Comparison of ENCODE assay signal across 8 cellular contexts in the genomic region with DNA sequence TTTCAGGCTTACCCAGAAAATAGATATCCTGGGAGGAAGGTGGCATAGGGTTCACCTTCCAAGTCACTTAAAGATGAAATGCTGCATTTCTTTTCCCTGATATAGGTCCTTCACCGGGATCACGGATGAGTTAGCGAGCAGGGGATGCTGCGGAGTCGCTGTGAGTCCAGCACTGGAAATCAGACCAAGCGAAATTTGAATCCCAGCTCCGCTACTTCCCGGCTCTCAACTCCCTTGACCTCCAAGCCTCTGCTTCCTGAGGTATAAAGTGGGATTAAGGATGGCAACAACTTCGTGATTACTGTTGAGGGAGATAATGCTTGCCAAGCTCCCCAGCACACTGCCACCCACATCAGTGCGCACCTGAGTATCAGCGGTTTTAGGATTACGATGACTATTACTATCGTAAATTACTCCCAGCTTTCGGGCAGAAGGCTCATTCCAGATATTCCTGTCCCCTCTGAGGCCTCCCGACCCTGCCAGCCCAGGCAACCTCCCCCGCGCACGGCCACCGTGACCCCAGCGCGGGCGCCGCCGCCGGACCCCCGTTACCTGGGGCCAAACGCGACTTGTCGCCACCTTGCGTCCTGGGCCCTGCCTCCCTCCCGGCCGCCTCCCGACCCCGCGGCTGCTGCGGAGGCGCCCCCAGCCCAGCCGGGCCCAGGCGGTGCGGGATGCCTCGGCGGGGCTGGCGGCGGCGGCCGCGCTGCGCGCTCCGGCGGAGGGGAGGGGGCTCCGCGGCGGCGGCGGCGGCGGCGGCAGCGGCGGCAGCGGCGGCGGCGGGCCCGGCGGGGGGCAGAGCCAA. TPM values are rescaled to one million over a fixed set of nuclear protein-coding genes. Genes with fewer than 3 reads are reported as not detected.
A peak's percentile ranks its signal among the peaks of the same experiment; 100 is the strongest.
DNase-seq lines count a peak whose midpoint lies in the region; ATAC-seq and TF ChIP-seq lines count a peak whose summit lies in the region.

No MANE protein-coding gene starts in this region.

- no peak for TF ChIP-seq POLR2A in gastrocnemius medialis (IDR thresholded peaks at IDR 0.05)

- in situ Hi-C loops in HAP-1 (cut with MboI; ENCODE audit: low sequenced_read_pairs) (no loop called here), gastrocnemius medialis (cut with MboI; ENCODE audit: low sequenced_read_pairs in 4 of 4) (no loop called here)

- H3K36me3 ChIP-seq in HAP-1 (replicated peaks), result no peaks in the 10 kb centered on the region
- H3K36me3 ChIP-seq in gastrocnemius medialis, result no peaks in the 10 kb centered on the region

- WGBS in right cardiac atrium, result 9% methylated on average over 63 of the region's 67 CpGs

- H3K4me3 ChIP-seq in HAP-1 (peak overlapping the region; percentile 24), right cardiac atrium (ENCODE audit: low read length) (peak overlapping the region; percentile 81), gastrocnemius medialis (peak overlapping the region in 3 of 4 donors; percentile 17 to 43 (median 29))

- 0 out of 2 replicates have a peak, but pooled peaks cover 2% of the 10 kb centered on the region for H3K4me1 ChIP-seq in HAP-1
- H3K4me1 ChIP-seq in right cardiac atrium (ENCODE audit: control insufficient read depth, insufficient read depth, low read length), result no peaks in the 10 kb centered on the region
- no peaks in the 10 kb centered on the region for H3K4me1 ChIP-seq in gastrocnemius medialis

- POLR2A ChIA-PET in activated CD4-positive, alpha-beta memory T cell treated with anti-CD3 and anti-CD28 coated beads, Interleukin-2, amount 10 ng/mL, durations not matched to agents 7 days and 5 days (lab: Charles Lee), result interaction anchor here (1.2 kb wide), 1 partner anchor 32 kb away, joined by 3 read pairs; the partner anchor contains the start of gene PROK2

- CTCF ChIA-PET in activated CD4-positive, alpha-beta memory T cell treated with anti-CD3 and anti-CD28 coated beads, Interleukin-2, amount 10 ng/mL, durations not matched to agents 7 days and 5 days (lab: Charles Lee), result no interaction called here

- H3K4me1 Mint-ChIP-seq in activated CD4-positive, alpha-beta memory T cell treated with anti-CD3 and anti-CD28 coated beads, Interleukin-2, amount 10 ng/mL, durations not matched to agents 7 days and 5 days, result peaks cover 9% of the 10 kb centered on the region

- TF ChIP-seq CTCF in gastrocnemius medialis (IDR thresholded peaks at IDR 0.05 in 4 of 5, conservative IDR thresholded peaks at IDR 0.05 in 1 of 5), result no peak

- no peaks in the 10 kb centered on the region for H3K9me3 Mint-ChIP-seq in activated CD4-positive, alpha-beta memory T cell treated with anti-CD3 and anti-CD28 coated beads, Interleukin-2, amount 10 ng/mL, durations not matched to agents 7 days and 5 days

- H3K9me3 ChIP-seq in HAP-1, result no peaks in the 10 kb centered on the region
- no peaks in the 10 kb centered on the region for H3K9me3 ChIP-seq in right cardiac atrium (ENCODE audit: control insufficient read depth, low read length)
- H3K9me3 ChIP-seq in gastrocnemius medialis, result no peaks in the 10 kb centered on the region

- no peak overlapping the region for H3K27ac ChIP-seq in right cardiac atrium (ENCODE audit: low read length)
- no peak overlapping the region for H3K27ac ChIP-seq in gastrocnemius medialis

- H3K27me3 ChIP-seq in HAP-1 (ENCODE audit: low read depth) (no peaks in the 10 kb centered on the region), right cardiac atrium (ENCODE audit: control insufficient read depth, insufficient read depth) (no peaks in the 10 kb centered on the region), gastrocnemius medialis (peaks cover 11 to 30% (median 13%) of the 10 kb centered on the region in 3 donors)

- no peak overlapping the region for H3K27ac Mint-ChIP-seq in activated CD4-positive, alpha-beta memory T cell treated with anti-CD3 and anti-CD28 coated beads, Interleukin-2, amount 10 ng/mL, durations not matched to agents 7 days and 5 days

- H3K36me3 Mint-ChIP-seq in activated CD4-positive, alpha-beta memory T cell treated with anti-CD3 and anti-CD28 coated beads, Interleukin-2, amount 10 ng/mL, durations not matched to agents 7 days and 5 days (ENCODE audit: low read depth), result peaks cover 3% of the 10 kb centered on the region

- H3K27me3 Mint-ChIP-seq in activated CD4-positive, alpha-beta memory T cell treated with anti-CD3 and anti-CD28 coated beads, Interleukin-2, amount 10 ng/mL, durations not matched to agents 7 days and 5 days, result peaks cover 55% of the 10 kb centered on the region

- no peak for ATAC-seq in right cardiac atrium
- ATAC-seq in gastrocnemius medialis, result no peak

- peak overlapping the region; percentile 57 for H3K4me3 Mint-ChIP-seq in activated CD4-positive, alpha-beta memory T cell treated with anti-CD3 and anti-CD28 coated beads, Interleukin-2, amount 10 ng/mL, durations not matched to agents 7 days and 5 days

- intact Hi-C loops in right cardiac atrium (cut with DNase I), result no loop called here
- intact Hi-C loops in gastrocnemius medialis (cut with DNase I; ENCODE audit: low total_unique reads), result no loop called here

- DNase-seq in HAP-1 (ENCODE audit: low spot score in 2 of 2), result no peak
- DNase-seq in activated CD4-positive, alpha-beta memory T cell treated with anti-CD3 and anti-CD28 coated beads, Interleukin-2, amount 10 ng/mL, durations not matched to agents 7 days and 5 days, result no peak
- DNase-seq in right cardiac atrium, result peak in 1 of 3 donors; percentile 44
- DNase-seq in gastrocnemius medialis, result no peak
- no peak for DNase-seq in NCI-H187 (lab: John Stamatoyannopoulos, UW)
- DNase-seq in NOMO-1 treated with dmso at 0.1 percent for 144 hours (lab: John Stamatoyannopoulos, UW; ENCODE audit: unreplicated experiment), result no peak
- DNase-seq in SHP77 (lab: John Stamatoyannopoulos, UW), result no peak
- no peak for DNase-seq in NCI-H446 (lab: John Stamatoyannopoulos, UW)

RNA-seq across cellular contexts. Expression of gene GPR27, which starts 0.5 kb away (rescaled TPM):
- 1 to 10 TPM; 3.0 to 3.1 TPM for total RNA-seq in activated CD4-positive, alpha-beta memory T cell treated with anti-CD3 and anti-CD28 coated beads, Interleukin-2, amount 10 ng/mL, durations not matched to agents 7 days and 5 days
- total RNA-seq in right cardiac atrium (1 to 10 TPM in 3 of 4 donors, under 1 TPM in 1; 0.97 to 5.4 (median 2.9) TPM), gastrocnemius medialis (under 1 TPM in 3 of 4 donors, not detected in 1; 0.20 to 0.69 (median 0.39) TPM)
- polyA plus RNA-seq in right cardiac atrium, result 1.2 TPM

RNA-seq across cellular contexts. Expression of gene EIF4E3, which starts 27.9 kb away (rescaled TPM):
- 10 to 100 TPM; 76.9 TPM for total RNA-seq in activated CD4-positive, alpha-beta memory T cell treated with anti-CD3 and anti-CD28 coated beads, Interleukin-2, amount 10 ng/mL, durations not matched to agents 7 days and 5 days
- total RNA-seq in right cardiac atrium (10 to 100 TPM; 40.7 to 42.5 (median 41.1) TPM), gastrocnemius medialis (10 to 100 TPM; 25.0 to 51.0 (median 42.8) TPM)
- polyA plus RNA-seq in right cardiac atrium, result 25.0 TPM

RNA-seq across cellular contexts. Expression of gene PROK2, which starts 31.8 kb away (rescaled TPM):
- 1 to 10 TPM; 2.5 to 2.8 TPM for total RNA-seq in activated CD4-positive, alpha-beta memory T cell treated with anti-CD3 and anti-CD28 coated beads, Interleukin-2, amount 10 ng/mL, durations not matched to agents 7 days and 5 days
- under 1 TPM in 2 of 4 donors, not detected in 2; 0.15 to 0.31 TPM for total RNA-seq in right cardiac atrium
- polyA plus RNA-seq in right cardiac atrium, result 0.11 TPM
- total RNA-seq in gastrocnemius medialis, result under 1 TPM in 1 of 4 donors, not detected in 3; 0.33 TPM

Comparison
In these comparisons a context has a peak if more than half of its experiments do, and no peak if none do; other contexts are left out.
1. H3K4me3 ChIP-seq: peak in every context shown above with its lines; median percentile 81 in right cardiac atrium; 29 in gastrocnemius medialis; 24 in HAP-1.